ENCODE assay signal across 1 cellular context in genomic region chr4:139175647-139176298, GRCh38.
TF ChIP-seq lines count a peak whose summit lies in the region.

No MANE protein-coding gene starts in this region.

TF ChIP-seq in GM23338, 12 proteins besides CTCF, POLR2A, EP300 and RAD21 (continued from another document):
- TF ChIP-seq REST (IDR thresholded peaks at IDR 0.05; ENCODE audit: unreplicated experiment) (no peak), JUNB (IDR thresholded peaks at IDR 0.05; ENCODE audit: unreplicated experiment) (no peak), POLR2AphosphoS5 (IDR thresholded peaks at IDR 0.05; ENCODE audit: low read depth) (no peak), ZNF114 (CRISPR knock-in tag; IDR thresholded peaks at IDR 0.05) (no peak), NANOG (IDR thresholded peaks at IDR 0.05; ENCODE audit: borderline replicate concordance) (no peak), CREB1 (CRISPR knock-in tag; IDR thresholded peaks at IDR 0.05; ENCODE audit: low read depth) (no peak), EZH2phosphoT487 (IDR thresholded peaks at IDR 0.05; ENCODE audit: unreplicated experiment) (no peak), STAT1 (IDR thresholded peaks at IDR 0.05; ENCODE audit: unreplicated experiment) (no peak)
TF ChIP-seq in GM23338: peak in this region for 0.
